Comparison of ENCODE assay signal across 9 cellular contexts in genomic region chrX:147476008-147476407, GRCh38.
DNase-seq lines count a peak whose midpoint lies in the region; ATAC-seq and TF ChIP-seq lines count a peak whose summit lies in the region.
"Had no signal": no experiment of that assay in that cellular context is flagged by ENCODE, and none has a peak within 500 bp of the region (broad histone marks: within the 10 kb centered on the region; RNA-seq: fewer than 3 reads in every experiment).

No MANE protein-coding gene starts in this region.

- no peak for TF ChIP-seq POLR2A in erythroblast (IDR thresholded peaks at IDR 0.05; ENCODE audit: low read length)

- DNase-seq in ACHN (peak; percentile 9), GM12865 (ENCODE audit: low read depth) (peak; percentile 9), NCI-H1930 (lab: John Stamatoyannopoulos, UW) (peak; percentile 28 to 63), erythroblast (lab: John Stamatoyannopoulos, UW) (peak; percentile 11 to 42), foreskin fibroblast (no peak), Right ventricle myocardium inferior (ENCODE audit: missing footprints) (no peak), GM19240 (ENCODE audit: insufficient read length, low spot score) (no peak)
- DNase-seq: retina had no signal

- ATAC-seq in GM18870 (IDR thresholded peaks at IDR 0.05; ENCODE audit: unreplicated experiment), result no peak
- ATAC-seq in Right ventricle myocardium inferior, result no peak

- intact Hi-C loops in Right ventricle myocardium inferior (cut with DNase I), result loop anchor here (5.0 to 10.0 kb wide), 3 partner anchors 76 to 559 kb away; no protein-coding TSS in a partner anchor

- TF ChIP-seq CTCF in GM12865 (IDR thresholded peaks at IDR 0.05; ENCODE audit: insufficient read depth, low read depth, low read length, missing control alignments) (peak; percentile 23), foreskin fibroblast (IDR thresholded peaks at IDR 0.05; ENCODE audit: low read depth, low read length) (no peak)

- H3K4me3 ChIP-seq in GM12865 (ENCODE audit: low read depth, low read length) (no peak overlapping the region), foreskin fibroblast (ENCODE audit: low read depth in 1 of 2, low read length in 2 of 2) (no peak overlapping the region)

- in situ Hi-C loops in ACHN (cut with HindIII; ENCODE audit: low pct_ligation_motif_present, low pct_unique_long_range_greater_than_20kb, low sequenced_read_pairs), result no loop called here

Comparison
In these comparisons a context has a peak if more than half of its experiments do, and no peak if none do; other contexts are left out.
1. DNase-seq: peak in ACHN (single experiment), GM12865 (single experiment), NCI-H1930 (2 of 2) and erythroblast (2 of 2); none in foreskin fibroblast (0 of 2), Right ventricle myocardium inferior (single experiment) and GM19240 (single experiment).